Comparison of ENCODE assay signal across 34 cellular contexts in genomic region chr1:31409946-31410858, GRCh38. TPM values are rescaled to one million over a fixed set of nuclear protein-coding genes. Genes with fewer than 3 reads are reported as not detected.
DNase-seq lines count a peak whose midpoint lies in the region; ATAC-seq, FAIRE-seq and TF ChIP-seq lines count a peak whose summit lies in the region.
"Had no signal": no experiment of that assay in that cellular context is flagged by ENCODE, and none has a peak within 500 bp of the region (broad histone marks: within the 10 kb centered on the region; RNA-seq: fewer than 3 reads in every experiment).

No MANE protein-coding gene starts in this region.

- ATAC-seq in K562 (peak; percentile 76), gastroesophageal sphincter (no peak), HG03196 (IDR thresholded peaks at IDR 0.05; ENCODE audit: unreplicated experiment) (no peak)
- ATAC-seq: A549; activated CD4-positive, alpha-beta T cell treated with anti-CD3 and anti-CD28 coated beads for 36 hours; natural killer cell had no signal

- no peaks in the 10 kb centered on the region for H3K36me3 ChIP-seq in K562 (ENCODE audit: control insufficient read depth, insufficient read depth, low read length)
- H3K36me3 ChIP-seq in gastroesophageal sphincter: no peaks in the 10 kb centered on the region
- H3K36me3 ChIP-seq: BLaER1, ovary, tibial artery had no signal

- H3K27me3 Mint-ChIP-seq in nephron (ENCODE audit: low read depth): peaks cover 32% of the 10 kb centered on the region
- H3K27me3 Mint-ChIP-seq in CD14-positive monocyte (ENCODE audit: low read depth in 3 of 3): peaks cover 43 to 56% (median 49%) of the 10 kb centered on the region in 3 donors

- H3K4me1 Mint-ChIP-seq in nephron (peaks cover 29% of the 10 kb centered on the region), CD14-positive monocyte (peaks cover 17% of the 10 kb centered on the region)

- H3K27ac ChIP-seq in K562 (ENCODE audit: extremely low read depth, low read depth, low read length): peak overlapping the region; percentile 13; the same call in 1 of the 3 replicates
- no peak overlapping the region for H3K27ac ChIP-seq in gastroesophageal sphincter
- H3K27ac ChIP-seq: A549, BLaER1, dorsolateral prefrontal cortex, ovary, tibial artery had no signal

- TF ChIP-seq RAD21 in K562 (CRISPR knock-in tag; conservative IDR thresholded peaks at IDR 0.05 in 1 of 2, IDR thresholded peaks at IDR 0.05 in 1 of 2): no peak

- intact Hi-C loops in K562 (cut with micrococcal nuclease) (no loop called here), CD14-positive monocyte (cut with micrococcal nuclease) (loop anchor here in 1 of 2 donors (10.0 kb wide), 1 partner anchor 225 kb away; no protein-coding TSS in a partner anchor)

- no peak for TF ChIP-seq EP300 in K562 (IDR thresholded peaks at IDR 0.05; ENCODE audit: low read length)
- TF ChIP-seq EP300 in gastroesophageal sphincter (IDR thresholded peaks at IDR 0.05): no peak

- BruUV-seq in K562 (replicated peaks; lab: Mats Ljungman, UMichigan): no TSS peak

- peak; percentile 91 for FAIRE-seq in K562 (lab: Jason Lieb, UNC)
- FAIRE-seq: A549, GM19239, HTR-8/SVneo, RCC 7860 had no signal

- no peaks in the 10 kb centered on the region for H3K79me2 ChIP-seq in K562 (ENCODE audit: control insufficient read depth, insufficient read depth, low read length)

- 0% methylated on average over 6 of the region's 6 CpGs for WGBS in K562 (ENCODE audit: insufficient coverage, low coverage, missing lambda C conversion rate)
- WGBS in gastroesophageal sphincter (ENCODE audit: low coverage in 1 of 2), 2 donors: 43% methylated on average over 6 of the region's 6 CpGs; no CpG with 5 or more reads in 1 of the 2 donors

- TF ChIP-seq CTCF in AG10803 (conservative IDR thresholded peaks at IDR 0.05; ENCODE audit: low read length) (no peak), K562 (IDR thresholded peaks at IDR 0.05 in 2 of 3, conservative IDR thresholded peaks at IDR 0.05 in 1 of 3; ENCODE audit: insufficient read depth in 2 of 3, low read depth in 1 of 3, low read length in 3 of 3) (no peak), nephron (IDR thresholded peaks at IDR 0.05; ENCODE audit: unreplicated experiment in 3 of 3) (no peak), CD14-positive monocyte (IDR thresholded peaks at IDR 0.05) (no peak), gastroesophageal sphincter (IDR thresholded peaks at IDR 0.05) (no peak)

- H3K9me1 ChIP-seq in K562 (ENCODE audit: control insufficient read depth, insufficient read depth, low read length): no peaks in the 10 kb centered on the region

- peak overlapping the region; percentile 38; the same call in 1 of the 2 replicates for H3K4me2 ChIP-seq in K562 (ENCODE audit: insufficient read depth, low read length)
- H3K4me2 ChIP-seq: A549, BLaER1 had no signal

- peak overlapping the region; percentile 69 for H2AFZ ChIP-seq in K562 (ENCODE audit: low read depth, low read length)

- no peak overlapping the region for H3K4me3 ChIP-seq in AG10803 (ENCODE audit: low read length)
- H3K4me3 ChIP-seq in K562: no peak overlapping the region
- no peak overlapping the region for H3K4me3 ChIP-seq in gastroesophageal sphincter
- H3K4me3 ChIP-seq: A549, BLaER1, dorsolateral prefrontal cortex, ovary, tibial artery had no signal

- H3K9me3 ChIP-seq in K562 (replicated peaks; ENCODE audit: control insufficient read depth, insufficient read depth, low read depth, low read length) (no peaks in the 10 kb centered on the region), gastroesophageal sphincter (no peaks in the 10 kb centered on the region)
- H3K9me3 ChIP-seq: A549, BLaER1, ovary, tibial artery had no signal

- peak; percentile 44; the same call in 1 of the 2 replicates for TF ChIP-seq POLR2A in K562 (conservative IDR thresholded peaks at IDR 0.05)
- no peak for TF ChIP-seq POLR2A in gastroesophageal sphincter (IDR thresholded peaks at IDR 0.05)

- no peaks in the 10 kb centered on the region for H3K36me3 Mint-ChIP-seq in nephron (ENCODE audit: low read depth)
- H3K36me3 Mint-ChIP-seq in CD14-positive monocyte: peaks cover 4 to 9% of the 10 kb centered on the region in 2 donors
- H3K36me3 Mint-ChIP-seq: activated naive CD8-positive, alpha-beta T cell treated with anti-CD3 and anti-CD28 coated beads for 36 hours; natural killer cell had no signal

- DNase-seq in AG10803 (ENCODE audit: low read depth) (peak; percentile 57), OCI-M1 (lab: John Stamatoyannopoulos, UW) (peak; percentile 73), K562 (ENCODE audit: extremely low read depth in 1 of 4, low spot score in 3 of 4) (peak; percentile 68 to 78 (median 73)), CD14-positive monocyte (ENCODE audit: low spot score) (no peak), GM03348 (ENCODE audit: low spot score) (no peak)
- DNase-seq: activated CD4-positive, alpha-beta T cell treated with anti-CD3 and anti-CD28 coated beads for 36 hours; activated CD8-positive, alpha-beta memory T cell treated with anti-CD3 and anti-CD28 coated beads for 24 hours; activated effector memory CD4-positive, alpha-beta T cell treated with Interleukin-2 at 50 U/mL for 16 hours; activated naive CD8-positive, alpha-beta T cell treated with anti-CD3 and anti-CD28 coated beads for 36 hours; DMS53; dorsolateral prefrontal cortex; GF-D8; H9; islet precursor cell; Karpas-422; midbrain; natural killer cell; NCI-H1694; NCI-H2171; NCI-H526; ovary; retina; stimulated activated CD4-positive, alpha-beta T cell treated with anti-CD3 and anti-CD28 coated beads, Interleukin-2, amount 100 ng/mL, for 24 hours; tibial artery had no signal

- CTCF ChIA-PET in K562 (lab: Yijun Ruan, JAX; ENCODE audit: low intra/inter-chr PET ratio): interaction anchor here (1.1 kb wide), 1 partner anchor 12 kb away, joined by 3 read pairs; no protein-coding TSS in a partner anchor

- H3K9me3 Mint-ChIP-seq in nephron: no peaks in the 10 kb centered on the region
- peaks cover 0 to 10% (median 2%) of the 10 kb centered on the region in 7 donors for H3K9me3 Mint-ChIP-seq in CD14-positive monocyte
- H3K9me3 Mint-ChIP-seq: activated naive CD8-positive, alpha-beta T cell treated with anti-CD3 and anti-CD28 coated beads for 36 hours; H9; natural killer cell had no signal

- H3K27ac Mint-ChIP-seq in nephron (peak overlapping the region in 2 of 3 experiments; percentile 72 to 73), CD14-positive monocyte (no peak overlapping the region)
- H3K27ac Mint-ChIP-seq: activated CD4-positive, alpha-beta T cell treated with anti-CD3 and anti-CD28 coated beads for 36 hours; activated naive CD8-positive, alpha-beta T cell treated with anti-CD3 and anti-CD28 coated beads for 36 hours; H9; natural killer cell had no signal

- POLR2A ChIA-PET in K562 (lab: Yijun Ruan, JAX): interaction anchor here (0.7 to 1.2 kb wide), 3 partner anchors 8 to 907 kb away, joined by 3 read pairs; no protein-coding TSS in a partner anchor

- H3K4me3 Mint-ChIP-seq in nephron (peak overlapping the region; percentile 86 to 88 (median 87)), CD14-positive monocyte (peak overlapping the region in 1 of 2 donors; percentile 86)
- H3K4me3 Mint-ChIP-seq: activated CD4-positive, alpha-beta T cell treated with anti-CD3 and anti-CD28 coated beads for 36 hours; activated naive CD8-positive, alpha-beta T cell treated with anti-CD3 and anti-CD28 coated beads for 36 hours; H9 had no signal

- H3K4me1 ChIP-seq in K562 (replicated peaks in 1 of 2; ENCODE audit: control insufficient read depth in 2 of 2, insufficient read depth in 2 of 2, low read length in 2 of 2): peaks cover 21 to 34% of the 10 kb centered on the region in 2 experiments; a peak in 4 of 5 replicates
- peaks cover 0 to 19% (median 10%) of the 10 kb centered on the region in 3 donors for H3K4me1 ChIP-seq in gastroesophageal sphincter

- in situ Hi-C loops in K562 (cut with MboI): no loop called here

- H3K9ac ChIP-seq in K562 (ENCODE audit: insufficient read depth in 1 of 2, low read depth in 2 of 2, low read length in 2 of 2): peak overlapping the region; percentile 8 to 57; a peak in 2 of 4 replicates
- H3K9ac ChIP-seq: BLaER1 had no signal

- H4K20me1 ChIP-seq in K562 (replicated peaks; ENCODE audit: control insufficient read depth, insufficient read depth, low read length): no peaks in the 10 kb centered on the region

- H3K27me3 ChIP-seq in K562 (ENCODE audit: control insufficient read depth in 2 of 2, insufficient read depth in 2 of 2, low read length in 2 of 2) (peaks cover 16 to 33% of the 10 kb centered on the region in 2 experiments; a peak in 4 of 5 replicates), gastroesophageal sphincter (peaks cover 21% of the 10 kb centered on the region)
- H3K27me3 ChIP-seq: ovary had no signal

RNA-seq across cellular contexts. Expression of gene SERINC2, which starts 2.8 kb away (rescaled TPM):
- total RNA-seq in K562 (2011; cell fraction: chromatin; rRNA removed; ENCODE audit: low replicate concordance): 1.7 and 5.6 TPM in 2 replicates
- 5.8 and 6.4 TPM in 2 replicates for total RNA-seq in K562 (2011; cell fraction: nucleolus; rRNA removed)
- total RNA-seq in K562 (2011; cell fraction: nucleoplasm; rRNA removed): 5.9 and 7.2 TPM in 2 replicates
- total RNA-seq in K562 (2014; rRNA removed) (0.45 TPM in 1 of 2 replicates, not detected in the other), K562 (2014; rRNA removed; fragmentation: Illumina TruSeq; extraction: Trizol) (0.10 and 0.15 TPM in 2 replicates), K562 (2015; rRNA removed; fragmentation: Illumina TruSeq; extraction: Trizol) (0.22 and 0.23 TPM in 2 replicates), K562 (2021) (1.2 and 1.5 TPM in 2 replicates), gastroesophageal sphincter (1 to 10 TPM; 2.5 to 8.7 (median 4.1) TPM)
- polyA plus RNA-seq in K562 (2011; rRNA removed) (0.88 and 1.0 TPM in 2 replicates), K562 (2014; fragmentation: Illumina TruSeq; extraction: Trizol) (0.70 and 1.2 TPM in 2 replicates), K562 (2014; fragmentation: Nextera tagmentation; extraction: Ambion mirVana) (under 1 TPM in 1 of 2 experiments, not detected in 1; 0.07 TPM), K562 (2014; rRNA removed) (1.0 and 1.8 TPM in 2 replicates), CD14-positive monocyte (1 to 10 TPM; 4.1 to 7.8 TPM)
- polyA plus RNA-seq in K562 (2011; cell fraction: cytosol; rRNA removed): 1.7 and 4.1 TPM in 2 replicates
- 1.5 and 2.4 TPM in 2 replicates for polyA plus RNA-seq in K562 (2011; cell fraction: nucleus; rRNA removed)
- 0.76 and 3.3 TPM in 2 replicates for polyA plus RNA-seq in K562 (2012)
- 0.21 and 0.63 TPM in 2 replicates for polyA minus RNA-seq in K562 (2011; rRNA and poly(A)+ RNA removed)
- 0.73 and 0.95 TPM in 2 replicates for polyA minus RNA-seq in K562 (2011; cell fraction: cytosol; rRNA and poly(A)+ RNA removed)
- polyA minus RNA-seq in K562 (2011; cell fraction: nucleus; rRNA and poly(A)+ RNA removed): 0.54 and 0.89 TPM in 2 replicates

RNA-seq across cellular contexts. Expression of gene FABP3, which starts 37.3 kb away (rescaled TPM):
- not detected in 2 replicates for total RNA-seq in K562 (2011; cell fraction: chromatin; rRNA removed; ENCODE audit: low replicate concordance)
- not detected in 2 replicates for total RNA-seq in K562 (2011; cell fraction: nucleolus; rRNA removed)
- total RNA-seq in K562 (2011; cell fraction: nucleoplasm; rRNA removed): not detected in 2 replicates
- total RNA-seq in K562 (2014; rRNA removed) (not detected in 2 replicates), K562 (2014; rRNA removed; fragmentation: Illumina TruSeq; extraction: Trizol) (not detected in 2 replicates), K562 (2015; rRNA removed; fragmentation: Illumina TruSeq; extraction: Trizol) (not detected in 2 replicates), K562 (2021) (not detected in 2 replicates), gastroesophageal sphincter (10 to 100 TPM; 25.8 to 39.4 (median 32.9) TPM)
- polyA plus RNA-seq in K562 (2011; rRNA removed) (not detected in 2 replicates), K562 (2014; fragmentation: Illumina TruSeq; extraction: Trizol) (not detected in 2 replicates), K562 (2014; fragmentation: Nextera tagmentation; extraction: Ambion mirVana) (under 1 TPM in 1 of 2 experiments, not detected in 1; 0.22 TPM), K562 (2014; rRNA removed) (not detected in 2 replicates), CD14-positive monocyte (not detected)
- not detected in 2 replicates for polyA plus RNA-seq in K562 (2011; cell fraction: cytosol; rRNA removed)
- not detected in 2 replicates for polyA plus RNA-seq in K562 (2011; cell fraction: nucleus; rRNA removed)
- 0.28 and 0.38 TPM in 2 replicates for polyA plus RNA-seq in K562 (2012)
- not detected in 2 replicates for polyA minus RNA-seq in K562 (2011; rRNA and poly(A)+ RNA removed)
- not detected in 2 replicates for polyA minus RNA-seq in K562 (2011; cell fraction: cytosol; rRNA and poly(A)+ RNA removed)
- polyA minus RNA-seq in K562 (2011; cell fraction: nucleus; rRNA and poly(A)+ RNA removed): not detected in 2 replicates
- total RNA-seq: activated CD4-positive, alpha-beta T cell treated with anti-CD3 and anti-CD28 coated beads for 36 hours; activated naive CD8-positive, alpha-beta T cell treated with anti-CD3 and anti-CD28 coated beads for 36 hours; natural killer cell; SK-MEL-5; T-helper 1 cell treated with Interleukin-12 subunit alpha and Interleukin-12 subunit beta and Interleukin-4 antibody, amounts not matched to agents 30 ng/mL and 1 ng/mL, for 36 hours had no signal
- polyA plus RNA-seq: A549 had no signal

Comparison
In these comparisons a context has a peak if more than half of its experiments do, and no peak if none do; other contexts are left out.
1. DNase-seq: peak in AG10803 (single experiment), OCI-M1 (single experiment) and K562 (4 of 4); none in CD14-positive monocyte (single experiment) and GM03348 (single experiment).
2. H3K27ac Mint-ChIP-seq: peak in nephron (2 of 3); none in CD14-positive monocyte (0 of 7).
3. RNA of gene FABP3, which starts 37.3 kb away (total RNA-seq): 25.8 to 39.4 TPM in gastroesophageal sphincter; not detected in K562; every median in the first group is over 10 times any median in the second.